8 cellular contexts compared by ENCODE assay signal in the genomic region with DNA sequence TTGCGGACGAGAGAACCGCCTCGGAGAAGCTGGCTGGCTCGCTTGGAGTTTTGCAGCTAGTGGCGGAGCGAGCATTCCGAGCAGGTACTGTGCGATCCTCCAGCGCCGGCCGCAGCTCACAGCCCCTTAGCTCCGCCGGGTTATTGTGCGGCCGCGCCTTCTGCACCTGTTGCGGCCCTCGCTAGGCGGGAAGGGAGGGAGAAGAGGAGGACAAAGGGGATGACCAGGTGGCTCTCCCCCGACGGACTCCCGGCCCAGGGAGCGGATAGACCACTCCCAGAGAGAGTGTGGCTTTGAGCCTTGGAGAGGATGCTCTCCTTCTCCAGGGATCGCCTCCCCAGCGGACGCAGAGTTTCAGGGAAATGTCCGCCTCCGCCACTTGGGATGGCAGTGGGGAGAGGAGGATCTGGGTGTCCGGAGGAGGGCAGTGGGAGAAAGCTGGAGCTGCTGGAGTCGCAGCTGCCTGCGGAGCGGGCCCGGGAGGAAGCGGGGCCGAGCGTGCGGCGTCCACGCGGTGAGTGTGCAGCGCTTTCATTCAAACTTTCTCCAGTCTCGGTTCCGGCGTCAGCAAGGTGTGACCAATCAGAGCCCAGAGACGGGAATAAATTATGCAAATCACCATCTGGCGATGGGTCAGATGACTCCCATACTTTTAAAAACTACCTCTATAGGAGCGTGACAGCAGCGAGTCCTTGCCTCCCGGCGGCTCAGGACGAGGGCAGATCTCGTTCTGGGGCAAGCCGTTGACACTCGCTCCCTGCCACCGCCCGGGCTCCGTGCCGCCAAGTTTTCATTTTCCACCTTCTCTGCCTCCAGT. TPM values are rescaled to one million over a fixed set of nuclear protein-coding genes. Genes with fewer than 3 reads are reported as not detected.
DNase-seq lines count a peak whose midpoint lies in the region; ATAC-seq and TF ChIP-seq lines count a peak whose summit lies in the region.

A gene (plus strand): TSS at position 681 of the 817 bp plus-strand sequence. CDS start 252 bp downstream, outside the sequence.

- peaks cover 28% of the 10 kb centered on the region for H3K4me1 Mint-ChIP-seq in activated naive CD8-positive, alpha-beta T cell (ENCODE audit: low read depth)

- POLR2A ChIA-PET in A673 (lab: Charles Lee; ENCODE audit: low non-redundant PET), result no interaction called here

- TF ChIP-seq CTCF in A673 (conservative IDR thresholded peaks at IDR 0.05; ENCODE audit: low read depth, low read length) (no peak), OCI-LY1 (IDR thresholded peaks at IDR 0.05; ENCODE audit: low read length) (no peak), right atrium auricular region (IDR thresholded peaks at IDR 0.05) (no peak)

- H3K9me3 ChIP-seq in A673 (ENCODE audit: low read depth, low read length, poor library complexity, severe bottlenecking) (no peaks in the 10 kb centered on the region), OCI-LY1 (ENCODE audit: low read length) (no peaks in the 10 kb centered on the region), right atrium auricular region (no peaks in the 10 kb centered on the region)

- H3K36me3 ChIP-seq in A673 (ENCODE audit: insufficient read depth, low read length, poor library complexity, severe bottlenecking) (no peaks in the 10 kb centered on the region), OCI-LY1 (ENCODE audit: insufficient read depth, low read length) (peaks cover 16% of the 10 kb centered on the region), right atrium auricular region (no peaks in the 10 kb centered on the region)

- H3F3A ChIP-seq in OCI-LY1 (ENCODE audit: insufficient read depth, low read length), result no peaks in the 10 kb centered on the region; the same call in 1 of the 2 replicates

- H3K4me3 Mint-ChIP-seq in activated naive CD8-positive, alpha-beta T cell, result peak within 1 kb of the TSS; percentile 80

- H3K27me3 ChIP-seq in A673 (replicated peaks; ENCODE audit: insufficient read depth, low read depth, low read length, poor library complexity) (peaks cover 27% of the 10 kb centered on the region), OCI-LY1 (ENCODE audit: insufficient read depth, low read length) (peaks cover 5% of the 10 kb centered on the region; the same call in 1 of the 2 replicates), right atrium auricular region (peaks cover 13 to 29% of the 10 kb centered on the region in 2 donors)

- no peak within 1 kb of the TSS for H2AFZ ChIP-seq in OCI-LY1 (ENCODE audit: low read length)

- peak within 1 kb of the TSS; percentile 78 for H3K9ac ChIP-seq in OCI-LY1 (ENCODE audit: low read length)

- peak within 1 kb of the TSS; percentile 92 for H3K4me2 ChIP-seq in OCI-LY1 (ENCODE audit: low read length)

- H3K4me3 ChIP-seq in A673 (ENCODE audit: low read depth, low read length, poor library complexity, severe bottlenecking) (peak within 1 kb of the TSS; percentile 44), OCI-LY1 (ENCODE audit: low read depth, low read length, poor library complexity, severe bottlenecking) (peak within 1 kb of the TSS; percentile 84), right atrium auricular region (peak within 1 kb of the TSS; percentile 18 to 39)

- H3K4me1 ChIP-seq in A673 (ENCODE audit: insufficient read depth, low read length, poor library complexity, severe bottlenecking) (peaks cover 15% of the 10 kb centered on the region), OCI-LY1 (ENCODE audit: insufficient read depth, low read length, severe bottlenecking) (peaks cover 43% of the 10 kb centered on the region), right atrium auricular region (peaks cover 0 to 28% of the 10 kb centered on the region in 2 donors)

- H3K36me3 Mint-ChIP-seq in activated naive CD8-positive, alpha-beta T cell, result no peaks in the 10 kb centered on the region

- BruUV-seq in A673 (replicated peaks; lab: Mats Ljungman, UMichigan), result TSS peak; percentile 65

- no peak within 1 kb of the TSS for H3K27ac Mint-ChIP-seq in activated naive CD8-positive, alpha-beta T cell

- H3K9me3 Mint-ChIP-seq in activated naive CD8-positive, alpha-beta T cell (ENCODE audit: low read depth), result no peaks in the 10 kb centered on the region

- H3K27ac ChIP-seq in A673 (ENCODE audit: low read depth, low read length, poor library complexity, severe bottlenecking), result no peak within 1 kb of the TSS
- peak within 1 kb of the TSS; percentile 63 for H3K27ac ChIP-seq in OCI-LY1 (ENCODE audit: low read depth, low read length, poor library complexity, severe bottlenecking)
- no peak within 1 kb of the TSS for H3K27ac ChIP-seq in right atrium auricular region

- intact Hi-C loops in A673 (cut with micrococcal nuclease; ENCODE audit: unreplicated experiment), result loop anchor here (1.0 to 5.0 kb wide), 2 partner anchors 166 to 207 kb away; no protein-coding TSS in a partner anchor

- peaks cover 51% of the 10 kb centered on the region for H3K27me3 Mint-ChIP-seq in activated naive CD8-positive, alpha-beta T cell

- H3K79me2 ChIP-seq in OCI-LY1 (ENCODE audit: insufficient read depth, low read length), result peaks cover 22% of the 10 kb centered on the region

- CTCF ChIA-PET in A673 (lab: Charles Lee), result interaction anchor here (1.7 to 2.7 kb wide), 2 partner anchors 166 to 297 kb away, joined by 4 to 14 read pairs; no protein-coding TSS in a partner anchor

- DNase-seq in A673 (ENCODE audit: low spot score), result peak; percentile 83
- DNase-seq in right atrium auricular region (ENCODE audit: low spot score), result no peak
- DNase-seq in pulmonary artery endothelial cell (ENCODE audit: low read depth, low spot score), result no peak
- DNase-seq in cerebellum (ENCODE audit: low spot score), result no peak

- H4K20me1 ChIP-seq in OCI-LY1 (ENCODE audit: insufficient read depth, low read length), result no peaks in the 10 kb centered on the region

- ATAC-seq in GM18867 (IDR thresholded peaks at IDR 0.05; ENCODE audit: unreplicated experiment), result peak; percentile 54
- ATAC-seq in HG03460 (IDR thresholded peaks at IDR 0.05; ENCODE audit: unreplicated experiment), result peak; percentile 68

- no peaks in the 10 kb centered on the region for H3K9me2 ChIP-seq in OCI-LY1 (ENCODE audit: low read depth, low read length)

RNA-seq across cellular contexts. Expression of the gene that starts here (rescaled TPM):
- total RNA-seq in A673 (2021) (5.8 and 8.4 TPM in 2 replicates), right atrium auricular region (under 1 TPM; 0.51 to 0.93 TPM), pulmonary artery endothelial cell (21.3 and 57.5 TPM in 2 replicates), cerebellum (10.0 TPM)

Comparison
In these comparisons a context has a peak if more than half of its experiments do, and no peak if none do; other contexts are left out.
1. H3K4me3 ChIP-seq: peak in every context shown above with its lines; median percentile 84 in OCI-LY1; 44 in A673; 28 in right atrium auricular region.